In the genomic region with DNA sequence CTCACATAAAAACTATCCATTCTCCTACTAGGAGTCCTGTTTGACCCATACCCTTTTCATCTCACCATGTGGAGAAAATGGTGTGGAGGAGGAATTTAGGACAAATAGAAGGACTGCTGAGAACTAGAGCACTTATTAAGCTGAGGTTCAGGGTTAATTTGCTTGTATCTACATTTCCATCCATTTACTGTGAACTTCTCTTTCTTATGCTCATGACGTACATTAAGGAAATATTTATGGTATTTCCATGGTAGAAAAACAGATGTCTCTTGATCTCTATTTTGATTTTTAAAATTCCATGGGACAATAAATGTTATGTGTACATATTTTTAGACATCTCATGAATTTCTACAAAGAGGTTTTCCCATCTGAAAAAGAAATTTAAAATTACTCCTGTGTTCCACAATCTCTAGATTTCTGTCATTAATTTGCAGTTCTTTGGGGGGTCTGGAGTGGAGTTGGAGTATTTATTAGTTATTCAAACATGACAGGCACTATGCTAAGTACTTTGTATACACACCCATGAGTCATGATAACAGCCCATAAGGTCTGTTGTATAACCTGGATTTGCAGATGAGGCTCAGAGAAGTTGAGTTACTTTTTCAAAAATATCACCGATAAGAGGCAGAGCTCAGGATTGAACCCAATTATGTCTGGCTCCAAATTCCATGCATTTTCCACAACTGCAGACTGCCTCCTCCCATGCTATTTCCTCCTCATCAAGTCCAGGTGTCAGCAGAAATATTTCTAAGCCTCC, we compare ENCODE assay signal across 19 cellular contexts.
DNase-seq lines count a peak whose midpoint lies in the region; TF ChIP-seq lines count a peak whose summit lies in the region.
"Had no signal": no experiment of that assay in that cellular context is flagged by ENCODE, and none has a peak within 500 bp of the region (broad histone marks: within the 10 kb centered on the region; RNA-seq: fewer than 3 reads in every experiment).

No MANE protein-coding gene starts in this region.

- H3K27me3 ChIP-seq in esophagus muscularis mucosa (no peaks in the 10 kb centered on the region), osteoblast (ENCODE audit: insufficient read depth, low read length) (no peaks in the 10 kb centered on the region)

- DNase-seq in SK-N-MC (ENCODE audit: low read depth, low spot score) (no peak), esophagus muscularis mucosa (ENCODE audit: extremely low spot score) (peak; percentile 37), osteoblast (ENCODE audit: insufficient read length, low spot score, missing footprints) (no peak), SIG-M5 treated with dmso at 0.1 percent for 504 hours (lab: John Stamatoyannopoulos, UW; ENCODE audit: unreplicated experiment) (no peak), anterior cingulate cortex (lab: John Stamatoyannopoulos, UW) (no peak), NCI-H82 (lab: John Stamatoyannopoulos, UW) (no peak)
- no peak for DNase-seq in activated CD4-positive, alpha-beta T cell treated with anti-CD3 and anti-CD28 coated beads for 48 hours
- DNase-seq: activated CD4-positive, alpha-beta T cell treated with anti-CD3 and anti-CD28 coated beads, Interleukin-2, amount 10 ng/mL, durations not matched to agents 24 days and 14 days; activated naive CD4-positive, alpha-beta T cell treated with anti-CD3 and anti-CD28 coated beads, Interleukin-2, amount 50 U/mL, for 16 hours; AML-193; Caco-2; central memory CD4-positive, alpha-beta T cell; kidney; NCI-H1436 treated with DMSO at 0.1 percent for 48 hours; right cardiac atrium; SHP77 treated with DMSO at 0.1 percent for 48 hours; T-helper 9 cell had no signal

- no peak overlapping the region for H3K4me2 ChIP-seq in osteoblast (ENCODE audit: insufficient read depth, low read length)

- H2AFZ ChIP-seq in osteoblast (ENCODE audit: low read length), result no peak overlapping the region

- peaks cover 47% of the 10 kb centered on the region for H3K4me1 ChIP-seq in ES-I3 (ENCODE audit: insufficient read depth, low read length)
- H3K4me1 ChIP-seq in esophagus muscularis mucosa, result peaks cover 16 to 51% (median 43%) of the 10 kb centered on the region in 4 donors
- H3K4me1 ChIP-seq in osteoblast (ENCODE audit: insufficient read depth, low read length), result peaks cover 52% of the 10 kb centered on the region

- H3K27ac ChIP-seq in SK-N-MC, result peak overlapping the region; percentile 79
- H3K27ac ChIP-seq in esophagus muscularis mucosa (replicated peaks in 1 of 4), result peak overlapping the region in 2 of 4 donors; percentile 34 to 35
- peak overlapping the region; percentile 64 for H3K27ac ChIP-seq in osteoblast (ENCODE audit: low read depth, low read length)
- H3K27ac ChIP-seq: neutrophil had no signal

- TF ChIP-seq EP300 in esophagus muscularis mucosa (IDR thresholded peaks at IDR 0.05), result no peak

- TF ChIP-seq POLR2A in esophagus muscularis mucosa (IDR thresholded peaks at IDR 0.05; ENCODE audit: low read depth), result no peak

- 51% methylated on average over 2 of the region's 2 CpGs for WGBS in esophagus muscularis mucosa

- no peak for TF ChIP-seq CTCF in esophagus muscularis mucosa (IDR thresholded peaks at IDR 0.05)
- no peak for TF ChIP-seq CTCF in osteoblast (IDR thresholded peaks at IDR 0.05; ENCODE audit: extremely low read depth, low read depth, low read length)

- H3K9ac ChIP-seq in ES-I3 (ENCODE audit: low read depth, low read length) (0 out of 2 replicates have a peak overlapping the region, but pooled peaks have one; percentile 22), SK-N-MC (ENCODE audit: insufficient read length) (no peak overlapping the region)

- no peaks in the 10 kb centered on the region for H3K36me3 ChIP-seq in ES-I3 (ENCODE audit: insufficient read depth, low read length)
- H3K36me3 ChIP-seq in SK-N-MC (ENCODE audit: insufficient read depth, low read length), result no peaks in the 10 kb centered on the region
- H3K36me3 ChIP-seq in esophagus muscularis mucosa, result no peaks in the 10 kb centered on the region
- no peaks in the 10 kb centered on the region for H3K36me3 ChIP-seq in osteoblast (ENCODE audit: insufficient read depth, low read length)
- H3K36me3 ChIP-seq: neutrophil had no signal

- H4K20me1 ChIP-seq in osteoblast (ENCODE audit: insufficient read depth, low read length), result no peaks in the 10 kb centered on the region

- H3K4me3 ChIP-seq in SK-N-MC, result 0 out of 2 replicates have a peak overlapping the region, but pooled peaks have one; percentile 26
- no peak overlapping the region for H3K4me3 ChIP-seq in esophagus muscularis mucosa
- H3K4me3 ChIP-seq in osteoblast (ENCODE audit: insufficient read depth, low read length), result no peak overlapping the region

- H3K79me2 ChIP-seq in osteoblast (ENCODE audit: insufficient read depth, low read length), result no peaks in the 10 kb centered on the region

- peaks cover 4% of the 10 kb centered on the region for H3K9me3 ChIP-seq in ES-I3 (ENCODE audit: control insufficient read depth, insufficient read depth, low read length)
- H3K9me3 ChIP-seq in SK-N-MC (ENCODE audit: low read depth, low read length), result no peaks in the 10 kb centered on the region
- H3K9me3 ChIP-seq in esophagus muscularis mucosa, result no peaks in the 10 kb centered on the region
- H3K9me3 ChIP-seq in osteoblast (ENCODE audit: low read depth, low read length), result no peaks in the 10 kb centered on the region
- H3K9me3 ChIP-seq: Caco-2, neutrophil had no signal

- intact Hi-C loops in esophagus muscularis mucosa (cut with DNase I), result no loop called here
